In genomic region chr1:248807067-248807737, GRCh38 we compare ENCODE assay signal across 1 cellular context.
TF ChIP-seq lines count a peak whose summit lies in the region.

No MANE protein-coding gene starts in this region.

TF ChIP-seq in A549, 52 proteins besides CTCF, POLR2A, EP300 and RAD21:
- TF ChIP-seq BCL3 (IDR thresholded peaks at IDR 0.05) (no peak), HOXB5 (CRISPR knock-in tag; IDR thresholded peaks at IDR 0.05) (no peak), MAFK (IDR thresholded peaks at IDR 0.05; ENCODE audit: partially characterized antibody) (peak; percentile 60), JUN (IDR thresholded peaks at IDR 0.05) (no peak), GATA3 (IDR thresholded peaks at IDR 0.05; ENCODE audit: borderline replicate concordance) (no peak), SREBF2 (IDR thresholded peaks at IDR 0.05) (no peak), MAX (IDR thresholded peaks at IDR 0.05) (no peak), FOSB (CRISPR knock-in tag; IDR thresholded peaks at IDR 0.05) (no peak), HES2 (IDR thresholded peaks at IDR 0.05) (no peak), SMC3 (IDR thresholded peaks at IDR 0.05) (peak; percentile 71)
